In the genomic region with DNA sequence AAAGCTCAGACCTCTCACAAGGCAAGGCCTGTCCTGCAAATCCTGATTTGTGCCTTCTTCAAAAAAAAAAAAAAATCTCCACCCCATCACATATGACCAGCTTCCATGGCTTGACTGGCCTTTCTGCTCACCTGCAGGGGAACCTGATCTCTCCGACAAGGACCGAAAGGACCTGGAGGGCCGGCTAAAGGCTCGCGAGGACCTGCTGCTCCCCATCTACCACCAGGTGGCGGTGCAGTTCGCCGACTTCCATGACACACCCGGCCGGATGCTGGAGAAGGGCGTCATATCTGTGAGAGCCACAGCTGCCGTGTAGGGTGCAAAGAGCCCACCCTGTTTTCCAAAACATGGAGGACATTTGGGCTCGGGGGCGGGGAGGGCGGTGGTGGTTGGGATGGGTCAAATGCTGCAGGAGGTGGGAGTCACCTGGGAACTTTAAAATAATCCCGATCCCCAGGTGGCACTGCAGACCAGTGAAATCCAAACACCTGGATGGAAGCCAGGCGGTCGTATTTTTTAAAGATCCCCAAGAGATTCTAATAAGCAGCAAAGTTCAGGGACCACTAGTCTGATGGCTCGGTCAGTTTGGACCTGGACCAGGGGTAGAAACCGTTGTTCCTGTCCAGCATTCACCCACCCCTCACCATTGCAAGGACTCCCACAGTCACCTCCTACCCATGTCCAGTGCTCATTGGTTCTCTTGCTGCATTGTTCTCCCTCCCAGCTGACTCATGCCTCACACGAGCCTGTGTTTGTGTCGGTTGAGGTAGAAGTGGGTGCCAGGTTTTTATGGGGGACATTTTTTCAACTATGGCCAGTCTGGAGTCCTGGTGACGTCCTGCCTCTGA, we compare ENCODE assay signal across 8 cellular contexts. TPM values are rescaled to one million over a fixed set of nuclear protein-coding genes. Genes with fewer than 3 reads are reported as not detected.
DNase-seq lines count a peak whose midpoint lies in the region; ATAC-seq, FAIRE-seq and TF ChIP-seq lines count a peak whose summit lies in the region.

No MANE protein-coding gene starts in this region.

- RAD21 ChIA-PET in GM12878 (lab: Charles Lee; ENCODE audit: unreplicated experiment) = interaction anchor here (0.5 to 2.6 kb wide), 4 partner anchors 10 to 402 kb away, joined by 3 to 14 read pairs (median 6); no protein-coding TSS in a partner anchor

- H3K27ac ChIP-seq in GM12878 (ENCODE audit: control insufficient read depth, insufficient read depth) = no peak overlapping the region

- CTCF ChIA-PET in GM12878 (lab: Yijun Ruan, JAX) = interaction anchor here (0.5 to 5.2 kb wide), 8 partner anchors 8 to 217 kb away, joined by 3 to 48 read pairs (median 3); no protein-coding TSS in a partner anchor

- TF ChIP-seq POLR2A in GM12878 (IDR thresholded peaks at IDR 0.05; ENCODE audit: low read depth, low read length) = no peak

- H3K4me3 ChIP-seq in GM12878 = no peak overlapping the region

- no peaks in the 10 kb centered on the region for H3K79me2 ChIP-seq in GM12878 (ENCODE audit: control insufficient read depth, insufficient read depth, low read length)

- ATAC-seq in GM12878 = peak; percentile 99
- ATAC-seq in GM18873 (IDR thresholded peaks at IDR 0.05; ENCODE audit: low FRiP score, unreplicated experiment) = no peak
- no peak for ATAC-seq in GM21515 (IDR thresholded peaks at IDR 0.05; ENCODE audit: unreplicated experiment)

- peak; percentile 75 for TF ChIP-seq RAD21 in GM12878 (IDR thresholded peaks at IDR 0.05; ENCODE audit: insufficient read depth, low read depth, low read length)

- no peak overlapping the region for H3K4me2 ChIP-seq in GM12878 (ENCODE audit: control insufficient read depth, insufficient read depth)

- TF ChIP-seq CTCF in GM12878 (IDR thresholded peaks at IDR 0.05 in 2 of 3, conservative IDR thresholded peaks at IDR 0.05 in 1 of 3; ENCODE audit: control insufficient read depth in 2 of 3, extremely low read depth in 1 of 3, insufficient read depth in 1 of 3, low read depth in 3 of 3, low read length in 3 of 3) = peak; percentile 80 to 94 (median 86)

- H3K27me3 ChIP-seq in GM12878 (replicated peaks in 1 of 2; ENCODE audit: control insufficient read depth in 2 of 2, insufficient read depth in 2 of 2, low read length in 1 of 2) = no peaks in the 10 kb centered on the region; a peak in 1 of 4 replicates

- WGBS in GM12878 (ENCODE audit: insufficient coverage, insufficient replicate concordance, low lambda C conversion rate, missing lambda C conversion rate) = 24% methylated on average over 23 of the region's 23 CpGs

- SMC1A ChIA-PET in GM12878 (lab: Charles Lee; ENCODE audit: uncharacterized antibody, unreplicated experiment) = interaction anchor here (0.5 to 2.1 kb wide), 6 partner anchors 15 to 129 kb away, joined by 3 to 8 read pairs (median 5); no protein-coding TSS in a partner anchor

- H3K9me3 ChIP-seq in GM12878 (replicated peaks; ENCODE audit: control insufficient read depth, insufficient read depth, low read length) = no peaks in the 10 kb centered on the region

- peak; percentile 84 for FAIRE-seq in GM12878 (lab: Jason Lieb, UNC)

- DNase-seq in GM04504 (ENCODE audit: low read depth) (peak; percentile 21), M059J (ENCODE audit: low read depth) (peak; percentile 11), SHP77 treated with DMSO at 0.1 percent for 48 hours (lab: John Stamatoyannopoulos, UW) (peak; percentile 34), GM12878 (ENCODE audit: low read depth, low spot score) (no peak), iPS-NIHi7 (ENCODE audit: extremely low spot score) (peak; percentile 96)
- peak; percentile 56 for DNase-seq in stimulated activated CD4-positive, alpha-beta T cell treated with anti-CD3 and anti-CD28 coated beads, Interleukin-1b, Interleukin-23, amount 100 ng/mL, for 48 hours

- H3K9ac ChIP-seq in GM12878 (ENCODE audit: control insufficient read depth, insufficient read depth, low read length) = no peak overlapping the region

- in situ Hi-C loops in GM12878 (cut with MboI) = no loop called here

- no peaks in the 10 kb centered on the region; a peak in 1 of 4 replicates for H3K36me3 ChIP-seq in GM12878 (ENCODE audit: control insufficient read depth in 2 of 2, insufficient read depth in 2 of 2, low read length in 1 of 2)

- H2AFZ ChIP-seq in GM12878 (ENCODE audit: control insufficient read depth, low read depth, low read length) = no peak overlapping the region

- no peaks in the 10 kb centered on the region for H3K4me1 ChIP-seq in GM12878 (ENCODE audit: control insufficient read depth, insufficient read depth, low read length)

- intact Hi-C loops in GM12878 (cut with micrococcal nuclease; ENCODE audit: unreplicated experiment) = loop anchor here (1.0 kb wide), 1 partner anchor 121 kb away; no protein-coding TSS in a partner anchor

- no TSS peak for BruUV-seq in GM12878 (replicated peaks; lab: Mats Ljungman, UMichigan)

- H4K20me1 ChIP-seq in GM12878 (ENCODE audit: control insufficient read depth, insufficient read depth) = no peaks in the 10 kb centered on the region

- TF ChIP-seq EP300 in GM12878 (IDR thresholded peaks at IDR 0.05; ENCODE audit: borderline replicate concordance in 1 of 2, control insufficient read depth in 1 of 2, low read depth in 2 of 2, low read length in 2 of 2) = no peak

- POLR2A ChIA-PET in GM12878 (lab: Charles Lee) = interaction anchor here (0.6 kb wide), 1 partner anchor 104 kb away, joined by 4 read pairs; no protein-coding TSS in a partner anchor

TF ChIP-seq in GM12878, 131 proteins besides CTCF, POLR2A, EP300 and RAD21:
- TF ChIP-seq IRF4 (IDR thresholded peaks at IDR 0.05; ENCODE audit: low read depth, low read length) (no peak), YY1 (IDR thresholded peaks at IDR 0.05; ENCODE audit: low read depth, low read length) (peak; percentile 86), SRF (IDR thresholded peaks at IDR 0.05; ENCODE audit: low read depth in 2 of 2, low read length in 2 of 2) (0 out of 4 replicates have a peak, but pooled peaks of 1 of the 2 experiments have one; percentile 10), ATF7 (IDR thresholded peaks at IDR 0.05; ENCODE audit: low read depth) (no peak), SMC3 (IDR thresholded peaks at IDR 0.05; ENCODE audit: borderline replicate concordance, low read length) (peak; percentile 88)
- TF ChIP-seq, protein P1, sequence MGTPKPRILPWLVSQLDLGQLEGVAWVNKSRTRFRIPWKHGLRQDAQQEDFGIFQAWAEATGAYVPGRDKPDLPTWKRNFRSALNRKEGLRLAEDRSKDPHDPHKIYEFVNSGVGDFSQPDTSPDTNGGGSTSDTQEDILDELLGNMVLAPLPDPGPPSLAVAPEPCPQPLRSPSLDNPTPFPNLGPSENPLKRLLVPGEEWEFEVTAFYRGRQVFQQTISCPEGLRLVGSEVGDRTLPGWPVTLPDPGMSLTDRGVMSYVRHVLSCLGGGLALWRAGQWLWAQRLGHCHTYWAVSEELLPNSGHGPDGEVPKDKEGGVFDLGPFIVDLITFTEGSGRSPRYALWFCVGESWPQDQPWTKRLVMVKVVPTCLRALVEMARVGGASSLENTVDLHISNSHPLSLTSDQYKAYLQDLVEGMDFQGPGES (IDR thresholded peaks at IDR 0.05) = no peak

RNA-seq across cellular contexts. Expression of gene FOXN4, which starts 44.8 kb away (rescaled TPM):
- total RNA-seq in M059J (2014; rRNA removed; shearing (Covaris generic)) = not detected in 2 replicates
- total RNA-seq in GM12878 (2013; cell fraction: nucleolus; rRNA removed) = not detected in 2 replicates
- total RNA-seq in GM12878 (2014; rRNA removed) = not detected in 2 replicates
- not detected in 2 replicates for total RNA-seq in GM12878 (2014; rRNA removed; fragmentation: Illumina TruSeq; extraction: Trizol)
- total RNA-seq in GM12878 (2021) = not detected in 2 replicates
- polyA plus RNA-seq in GM12878 (2011; ENCODE audit: low read depth) = not detected
- not detected in 2 replicates for polyA plus RNA-seq in GM12878 (2011; rRNA removed)
- not detected in 2 replicates for polyA plus RNA-seq in GM12878 (2011; cell fraction: cytosol; rRNA removed)
- polyA plus RNA-seq in GM12878 (2011; cell fraction: nucleus; rRNA removed) = not detected in 2 replicates
- polyA plus RNA-seq in GM12878 (2012) = not detected in 2 replicates
- polyA plus RNA-seq in GM12878 (2014; fragmentation: Illumina TruSeq; extraction: Trizol) = not detected in 2 replicates
- polyA plus RNA-seq in GM12878 (2014; fragmentation: Nextera tagmentation; extraction: Ambion mirVana) = not detected
- not detected in 2 replicates for polyA plus RNA-seq in GM12878 (2014; rRNA removed)
- polyA plus RNA-seq in GM12878 (2016; fragmentation: Nextera tagmentation; extraction: Ambion mirVana) = not detected
- not detected in 2 replicates for polyA minus RNA-seq in GM12878 (2011; rRNA and poly(A)+ RNA removed)
- not detected in 2 replicates for polyA minus RNA-seq in GM12878 (2011; cell fraction: cytosol; rRNA and poly(A)+ RNA removed)
- not detected in 2 replicates for polyA minus RNA-seq in GM12878 (2011; cell fraction: nucleus; rRNA and poly(A)+ RNA removed)
